ENCODE assay signal across 9 cellular contexts in the genomic region with DNA sequence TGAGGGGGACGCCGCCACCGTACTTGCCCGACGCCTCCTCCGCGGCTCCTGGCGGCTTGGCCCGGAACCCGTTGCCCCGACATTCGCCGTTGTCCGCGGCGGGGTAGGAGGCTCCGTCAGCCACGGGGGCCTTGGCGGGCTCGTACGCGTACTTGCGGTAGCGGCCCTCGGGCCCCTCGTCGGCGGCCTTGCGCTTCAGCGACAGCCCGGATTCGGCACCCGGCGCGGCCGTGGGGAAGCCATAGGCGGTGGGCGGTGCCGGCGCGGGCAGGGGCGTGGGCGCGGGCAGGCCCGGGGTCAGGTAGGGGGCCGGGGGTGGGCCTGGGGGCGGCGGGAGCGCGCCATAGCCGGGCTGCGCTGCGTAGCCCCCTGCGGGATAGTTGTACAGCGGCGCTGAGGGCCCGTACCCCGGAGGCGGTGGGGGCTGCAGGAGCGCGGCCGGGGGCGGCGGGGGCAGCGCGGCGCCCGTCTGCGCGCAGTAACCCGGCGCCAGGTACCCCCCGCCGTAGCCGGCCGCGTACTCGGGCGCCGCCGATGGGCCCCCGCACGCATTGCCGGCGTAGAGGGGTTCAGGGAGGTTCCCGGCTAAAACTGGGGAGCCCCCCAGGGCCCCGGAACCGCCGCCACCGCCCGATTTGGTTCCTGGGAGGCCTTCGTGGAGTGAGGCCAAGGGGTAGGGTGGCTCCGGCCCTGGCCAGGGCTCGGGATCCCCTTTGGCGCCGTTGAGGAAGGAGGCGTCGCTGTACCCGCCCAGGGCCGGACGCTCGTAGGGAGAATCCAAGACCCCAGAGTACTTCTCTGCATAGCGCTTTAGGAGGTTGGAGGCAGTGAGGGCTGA. TPM values are rescaled to one million over a fixed set of nuclear protein-coding genes. Genes with fewer than 3 reads are reported as not detected.
DNase-seq lines count a peak whose midpoint lies in the region; ATAC-seq, FAIRE-seq and TF ChIP-seq lines count a peak whose summit lies in the region.
"Had no signal": no experiment of that assay in that cellular context is flagged by ENCODE, and none has a peak within 500 bp of the region (broad histone marks: within the 10 kb centered on the region; RNA-seq: fewer than 3 reads in every experiment).

No MANE protein-coding gene starts in this region.

- H3K4me2 ChIP-seq in astrocyte (ENCODE audit: low read length): peak overlapping the region; percentile 88

- peaks cover 7% of the 10 kb centered on the region for H3K4me1 Mint-ChIP-seq in activated CD8-positive, alpha-beta memory T cell treated with anti-CD3 and anti-CD28 coated beads, Interleukin-2, amount 10 ng/mL, durations not matched to agents 7 days and 5 days
- peaks cover 19% of the 10 kb centered on the region for H3K4me1 Mint-ChIP-seq in astrocyte (ENCODE audit: low read depth, unreplicated experiment)

- no peak for DNase-seq in activated CD8-positive, alpha-beta memory T cell treated with anti-CD3 and anti-CD28 coated beads, Interleukin-2, amount 10 ng/mL, durations not matched to agents 7 days and 5 days
- no peak for DNase-seq in activated CD8-positive, alpha-beta memory T cell treated with anti-CD3 and anti-CD28 coated beads for 24 hours
- no peak for DNase-seq in astrocyte (ENCODE audit: low read depth)
- DNase-seq in lung (ENCODE audit: low spot score): no peak
- no peak for DNase-seq in tibial artery
- DNase-seq in cerebellum (ENCODE audit: low spot score): no peak
- no peak for DNase-seq in MV-4-11 (lab: John Stamatoyannopoulos, UW)
- DNase-seq in NCI-H1417 treated with DMSO at 0.1 percent for 48 hours (lab: John Stamatoyannopoulos, UW): no peak

- no peak overlapping the region for H3K27ac Mint-ChIP-seq in activated CD8-positive, alpha-beta memory T cell treated with anti-CD3 and anti-CD28 coated beads, Interleukin-2, amount 10 ng/mL, durations not matched to agents 7 days and 5 days
- H3K27ac Mint-ChIP-seq in astrocyte (ENCODE audit: unreplicated experiment): no peak overlapping the region

- H3K27me3 ChIP-seq in astrocyte (ENCODE audit: insufficient read depth, low read length) (no peaks in the 10 kb centered on the region), lung (ENCODE audit: control insufficient read depth, insufficient read depth) (no peaks in the 10 kb centered on the region), tibial artery (peaks cover 0 to 68% of the 10 kb centered on the region in 2 donors)

- WGBS in lung, 2 donors: 34 to 46% methylated on average over 66 to 103 of the region's 103 CpGs

- FAIRE-seq in astrocyte (lab: Jason Lieb, UNC): no peak

- H3K36me3 ChIP-seq in astrocyte (ENCODE audit: insufficient read depth, low read length) (no peaks in the 10 kb centered on the region), lung (ENCODE audit: control insufficient read depth in 2 of 2, insufficient read depth in 2 of 2, low read length in 2 of 2) (peaks cover 0 to 2% of the 10 kb centered on the region in 2 donors), tibial artery (no peaks in the 10 kb centered on the region)

- ATAC-seq in activated CD8-positive, alpha-beta memory T cell treated with anti-CD3 and anti-CD28 coated beads, Interleukin-2, amount 10 ng/mL, durations not matched to agents 7 days and 5 days: peak; percentile 15
- no peak for ATAC-seq in lung (ENCODE audit: insufficient read depth, low FRiP score)

- peak overlapping the region; percentile 39 for H3K4me3 Mint-ChIP-seq in activated CD8-positive, alpha-beta memory T cell treated with anti-CD3 and anti-CD28 coated beads, Interleukin-2, amount 10 ng/mL, durations not matched to agents 7 days and 5 days
- H3K4me3 Mint-ChIP-seq in astrocyte (ENCODE audit: unreplicated experiment): peak overlapping the region; percentile 60

- intact Hi-C loops in tibial artery (cut with DNase I; ENCODE audit: low total_unique reads): no loop called here

- peak overlapping the region; percentile 75 for H2AFZ ChIP-seq in astrocyte (ENCODE audit: low read depth, low read length)

- no peaks in the 10 kb centered on the region for H3K36me3 Mint-ChIP-seq in activated CD8-positive, alpha-beta memory T cell treated with anti-CD3 and anti-CD28 coated beads, Interleukin-2, amount 10 ng/mL, durations not matched to agents 7 days and 5 days
- H3K36me3 Mint-ChIP-seq in astrocyte (ENCODE audit: low read depth, unreplicated experiment): peaks cover 2% of the 10 kb centered on the region

- H3K4me1 ChIP-seq in astrocyte (ENCODE audit: insufficient read depth, low read length) (peaks cover 18% of the 10 kb centered on the region), lung (ENCODE audit: control insufficient read depth in 2 of 2, insufficient read depth in 2 of 2, low read length in 2 of 2) (peaks cover 0 to under 1% of the 10 kb centered on the region in 2 donors), tibial artery (peaks cover 0 to 7% (median 0%) of the 10 kb centered on the region in 4 donors)

- H3K4me3 ChIP-seq in astrocyte (ENCODE audit: insufficient read depth, low read depth, low read length): peak overlapping the region; percentile 57
- peak overlapping the region; percentile 33 for H3K4me3 ChIP-seq in lung
- peak overlapping the region; percentile 25 to 35 for H3K4me3 ChIP-seq in tibial artery

- TF ChIP-seq CTCF in astrocyte (IDR thresholded peaks at IDR 0.05; ENCODE audit: insufficient read depth, low read depth, low read length): no peak
- TF ChIP-seq CTCF in lung (IDR thresholded peaks at IDR 0.05; ENCODE audit: control extremely low read depth, extremely low read depth): no peak
- TF ChIP-seq CTCF in tibial artery (IDR thresholded peaks at IDR 0.05): no peak

- no peaks in the 10 kb centered on the region for H3K9me3 Mint-ChIP-seq in activated CD8-positive, alpha-beta memory T cell treated with anti-CD3 and anti-CD28 coated beads, Interleukin-2, amount 10 ng/mL, durations not matched to agents 7 days and 5 days (ENCODE audit: low read depth)
- H3K9me3 Mint-ChIP-seq in astrocyte (ENCODE audit: unreplicated experiment): no peaks in the 10 kb centered on the region

- H3K27ac ChIP-seq in astrocyte (ENCODE audit: low read depth, low read length): peak overlapping the region; percentile 58
- no peak overlapping the region for H3K27ac ChIP-seq in lung (ENCODE audit: low read depth in 1 of 2, low read length in 1 of 2)
- no peak overlapping the region for H3K27ac ChIP-seq in tibial artery

- H4K20me1 ChIP-seq in astrocyte (ENCODE audit: insufficient read depth, low read length): peaks cover 9% of the 10 kb centered on the region

- H3K9me3 ChIP-seq in astrocyte (ENCODE audit: insufficient read depth, low read depth, low read length) (no peaks in the 10 kb centered on the region), lung (ENCODE audit: control insufficient read depth in 2 of 2, insufficient read depth in 1 of 2, low read length in 1 of 2) (no peaks in the 10 kb centered on the region), tibial artery (no peaks in the 10 kb centered on the region)

- CTCF ChIA-PET in activated CD8-positive, alpha-beta memory T cell treated with anti-CD3 and anti-CD28 coated beads, Interleukin-2, amount 10 ng/mL, durations not matched to agents 7 days and 5 days (lab: Charles Lee): interaction anchor here (0.7 to 2.6 kb wide), 15 partner anchors 10 to 401 kb away, joined by 3 to 11 read pairs (median 4); no protein-coding TSS in a partner anchor

- peaks cover 4% of the 10 kb centered on the region for H3K79me2 ChIP-seq in astrocyte (ENCODE audit: insufficient read depth, low read length)

- peak overlapping the region; percentile 80 for H3K9ac ChIP-seq in astrocyte (ENCODE audit: low read length)

- H3K27me3 Mint-ChIP-seq in activated CD8-positive, alpha-beta memory T cell treated with anti-CD3 and anti-CD28 coated beads, Interleukin-2, amount 10 ng/mL, durations not matched to agents 7 days and 5 days: no peaks in the 10 kb centered on the region
- H3K27me3 Mint-ChIP-seq in astrocyte (ENCODE audit: low read depth, unreplicated experiment): peaks cover 9% of the 10 kb centered on the region

RNA-seq across cellular contexts. Expression of a gene that starts 26.9 kb away (rescaled TPM):
- total RNA-seq in activated CD8-positive, alpha-beta memory T cell treated with anti-CD3 and anti-CD28 coated beads, Interleukin-2, amount 10 ng/mL, durations not matched to agents 7 days and 5 days: under 1 TPM; 0.40 to 0.73 TPM
- total RNA-seq in astrocyte: 5.0 and 6.7 TPM in 2 replicates
- total RNA-seq in lung: 1 to 10 TPM in 1 of 2 donors, under 1 TPM in 1; 0.89 to 1.9 TPM
- under 1 TPM; 0.33 to 0.71 TPM for polyA plus RNA-seq in lung
- total RNA-seq in cerebellum: 1.3 TPM
- total RNA-seq: Daoy had no signal
